In the genomic region with DNA sequence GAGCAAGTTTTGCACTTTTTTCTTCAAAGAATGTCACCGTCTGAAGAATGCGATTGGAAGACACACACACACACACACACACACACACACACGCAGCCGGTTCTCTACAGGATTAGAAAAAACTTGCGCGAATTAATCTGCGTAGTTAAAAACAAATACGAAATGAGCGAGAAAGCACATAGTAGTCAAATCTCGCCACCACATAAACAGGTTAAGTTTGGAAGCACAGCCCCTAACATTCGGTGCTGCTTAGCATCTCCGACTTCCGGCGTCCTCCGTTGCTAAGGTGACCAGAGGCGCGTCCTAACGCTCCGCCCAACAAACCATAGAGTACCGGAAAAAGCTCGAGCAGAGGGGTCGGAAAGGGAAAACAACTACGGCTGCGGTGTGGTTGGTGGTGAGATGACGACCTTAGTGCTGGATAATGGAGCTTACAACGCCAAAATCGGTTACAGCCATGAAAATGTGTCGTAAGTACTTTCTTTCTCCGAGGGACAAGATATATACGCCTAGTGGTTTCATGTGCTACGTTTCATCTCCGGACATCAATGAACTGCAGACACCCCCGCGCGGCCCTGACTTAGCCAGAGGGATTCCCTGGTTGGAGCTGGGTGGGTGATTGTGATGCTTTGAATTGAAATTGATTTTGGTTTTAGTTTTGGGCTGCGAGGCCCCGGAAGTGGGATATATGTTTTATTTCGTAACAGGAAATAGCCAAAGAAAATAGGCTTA, we compare ENCODE assay signal across 8 cellular contexts. TPM values are rescaled to one million over a fixed set of nuclear protein-coding genes. Genes with fewer than 3 reads are reported as not detected.
DNase-seq lines count a peak whose midpoint lies in the region; ATAC-seq and TF ChIP-seq lines count a peak whose summit lies in the region.

Gene ACTR6, plus strand, starts transcription at position 366 of the 732 bp plus-strand sequence. Its CDS starts 37 bp downstream, at position 403.

- H3K4me3 ChIP-seq in Jurkat, Clone E6-1 (ENCODE audit: low read length): peak within 1 kb of the TSS; percentile 73
- peak within 1 kb of the TSS; percentile 92 for H3K4me3 ChIP-seq in PC-9

- peaks cover 39% of the 10 kb centered on the region for H3K79me2 ChIP-seq in PC-9 (ENCODE audit: low read depth)

- intact Hi-C loops in PC-9 (cut with micrococcal nuclease; ENCODE audit: unreplicated experiment): loop anchor here (1.0 to 2.0 kb wide), 2 partner anchors 28 to 67 kb away; partner anchors contain the start of genes DEPDC4 and SCYL2

- H2AFZ ChIP-seq in PC-9: peak within 1 kb of the TSS; percentile 99

- peak within 1 kb of the TSS; percentile 37 for H3K27ac ChIP-seq in PC-9

- no peaks in the 10 kb centered on the region for H3K9me2 ChIP-seq in PC-9 (ENCODE audit: insufficient read depth)

- H4K20me1 ChIP-seq in PC-9 (ENCODE audit: insufficient read depth): no peaks in the 10 kb centered on the region

- no peaks in the 10 kb centered on the region for H3K27me3 ChIP-seq in PC-9 (ENCODE audit: insufficient read depth, low read depth)

- DNase-seq in DMS53 (lab: John Stamatoyannopoulos, UW) (peak; percentile 99), PC-9 (peak; percentile 90 to 93), myocyte (ENCODE audit: low read depth) (peak; percentile 98)
- peak; percentile 95 for DNase-seq in Jurkat, Clone E6-1 (ENCODE audit: low read depth, low spot score)
- peak; percentile 98 for DNase-seq in activated T-cell treated with anti-CD3 and anti-CD28 coated beads, Interleukin-2, amount 50 U/mL, for 1 hour
- DNase-seq in stimulated activated CD8-positive, alpha-beta memory T cell treated with anti-CD3 and anti-CD28 coated beads, Interleukin-7, amount 100 ng/mL, for 48 hours (ENCODE audit: extremely low read depth in 1 of 2, low read depth in 1 of 2): peak; percentile 84 to 94

- POLR2A ChIA-PET in PC-9 (lab: Charles Lee; ENCODE audit: unreplicated experiment): interaction anchor here (0.5 to 0.6 kb wide), 2 partner anchors 29 to 51 kb away, joined by 4 to 24 read pairs; no protein-coding TSS in a partner anchor

- no peak for TF ChIP-seq CTCF in PC-9 (conservative IDR thresholded peaks at IDR 0.05)

- peak; percentile 92 for ATAC-seq in GM21619 (IDR thresholded peaks at IDR 0.05; ENCODE audit: unreplicated experiment)
- peak; percentile 97 for ATAC-seq in esophagus mucosa

- 0 out of 2 replicates have a peak, but pooled peaks cover 6% of the 10 kb centered on the region for H3K36me3 ChIP-seq in PC-9 (ENCODE audit: low read depth)

- peaks cover 26% of the 10 kb centered on the region for H3K4me1 ChIP-seq in PC-9 (replicated peaks; ENCODE audit: insufficient read depth)

- BruUV-seq in PC-9 (replicated peaks; lab: Mats Ljungman, UMichigan): TSS peak; percentile 88

- H3K9me3 ChIP-seq in PC-9 (ENCODE audit: insufficient read depth, low read depth): no peaks in the 10 kb centered on the region

- CTCF ChIA-PET in PC-9 (lab: Charles Lee): interaction anchor here (1.6 kb wide), 1 partner anchor 29 kb away, joined by 13 read pairs; no protein-coding TSS in a partner anchor

- H3K4me2 ChIP-seq in PC-9: peak within 1 kb of the TSS; percentile 97

- H3F3A ChIP-seq in PC-9 (ENCODE audit: insufficient read depth, low read depth): peaks cover 9% of the 10 kb centered on the region

RNA-seq across cellular contexts. Expression of gene ACTR6, which starts in this region (rescaled TPM):
- 34.2 TPM for polyA plus RNA-seq in Jurkat, Clone E6-1 (2012; ENCODE audit: insufficient read depth, insufficient read length)
- total RNA-seq in PC-9 (2021) (22.4 and 26.9 TPM in 2 replicates), esophagus mucosa (20.4 TPM), myocyte (23.4 and 29.4 TPM in 2 replicates)
- 16.0 TPM for polyA plus RNA-seq in myocyte (2012)

Comparison
In these comparisons a context has a peak if more than half of its experiments do, and no peak if none do; other contexts are left out.
1. Peak in every context shown above with its lines: DNase-seq, ATAC-seq, H3K4me3 ChIP-seq and H3K27ac ChIP-seq.